ENCODE assay signal across 4 cellular contexts in the genomic region with DNA sequence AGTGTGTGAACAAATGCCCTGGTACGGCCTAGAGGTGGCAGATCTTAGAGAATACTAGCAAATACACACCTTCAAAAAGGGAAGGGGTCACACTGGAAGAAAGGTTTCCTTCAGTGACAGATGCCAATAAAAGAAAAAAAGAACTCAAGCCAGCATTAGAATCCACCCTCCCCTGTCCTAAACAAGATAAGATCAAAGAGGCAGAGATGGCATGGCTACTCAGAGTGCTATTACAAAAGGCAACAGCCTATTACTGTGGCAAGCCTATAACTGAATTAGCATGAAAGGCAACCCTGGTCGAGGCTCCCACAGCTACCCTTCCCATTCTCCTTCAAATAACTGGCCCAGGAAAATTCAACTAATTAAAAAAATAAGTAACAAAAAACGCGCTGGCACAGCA.
"Had no signal": no experiment of that assay in that cellular context is flagged by ENCODE, and none has a peak within 500 bp of the region (broad histone marks: within the 10 kb centered on the region; RNA-seq: fewer than 3 reads in every experiment).

No MANE protein-coding gene starts in this region.

- H3K4me3 ChIP-seq: GM23338 had no signal

- H2AFZ ChIP-seq: GM23338 had no signal

- H3K4me1 Mint-ChIP-seq: GM23338, H9 had no signal

- H3K27ac Mint-ChIP-seq: GM23338 had no signal

- H3K9me3 Mint-ChIP-seq: GM23338, H9 had no signal

- DNase-seq: H9, HCEC 1CT, IMR-90 had no signal

- H3K4me3 Mint-ChIP-seq: GM23338, H9 had no signal

- H3K4me2 ChIP-seq: GM23338 had no signal
